ENCODE assay signal across 23 cellular contexts in the genomic region with DNA sequence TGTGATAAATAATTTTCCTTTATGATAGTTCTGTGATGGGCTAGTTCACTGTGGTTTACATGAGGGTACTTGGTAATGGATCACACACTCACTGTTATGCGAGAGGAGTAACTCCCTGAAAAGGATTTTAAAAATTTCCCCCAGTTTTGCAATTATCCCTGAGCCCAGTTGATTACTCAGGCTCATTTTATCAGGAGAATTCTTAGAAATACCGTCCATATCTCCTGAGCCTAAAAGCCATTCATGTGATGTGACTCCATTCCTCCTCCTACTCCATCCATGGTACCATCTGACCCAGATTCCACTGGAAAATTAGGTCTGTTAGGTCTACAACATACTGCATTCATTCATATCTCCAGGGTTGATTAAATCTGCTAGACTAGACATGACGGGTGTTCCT. TPM values are rescaled to one million over a fixed set of nuclear protein-coding genes. Genes with fewer than 3 reads are reported as not detected.
DNase-seq lines count a peak whose midpoint lies in the region; FAIRE-seq and TF ChIP-seq lines count a peak whose summit lies in the region.
"Had no signal": no experiment of that assay in that cellular context is flagged by ENCODE, and none has a peak within 500 bp of the region (broad histone marks: within the 10 kb centered on the region; RNA-seq: fewer than 3 reads in every experiment).

No MANE protein-coding gene starts in this region.

- H2AFZ ChIP-seq in osteoblast (ENCODE audit: low read length), result no peak overlapping the region

- no peaks in the 10 kb centered on the region for H3K79me2 ChIP-seq in osteoblast (ENCODE audit: insufficient read depth, low read length)

- no peak overlapping the region for H3K4me3 ChIP-seq in osteoblast (ENCODE audit: insufficient read depth, low read length)
- H3K4me3 ChIP-seq: A549; BLaER1 treated with 17β-estradiol and CSF1 and Interleukin-3, amounts not matched to agents 10 nM and 100 nM; GM12878 had no signal

- peaks cover 16% of the 10 kb centered on the region for H3K4me1 ChIP-seq in osteoblast (ENCODE audit: insufficient read depth, low read length)
- H3K4me1 ChIP-seq: Caco-2 had no signal

- H3K4me2 ChIP-seq in osteoblast (ENCODE audit: insufficient read depth, low read length), result no peak overlapping the region
- H3K4me2 ChIP-seq: A549; BLaER1 treated with 17β-estradiol and CSF1 and Interleukin-3, amounts not matched to agents 10 nM and 100 nM had no signal

- no peaks in the 10 kb centered on the region for H3K9me3 ChIP-seq in osteoblast (ENCODE audit: low read depth, low read length)
- H3K9me3 ChIP-seq: A549; BLaER1 treated with 17β-estradiol and CSF1 and Interleukin-3, amounts not matched to agents 10 nM and 100 nM; Caco-2 had no signal

- no peaks in the 10 kb centered on the region for H4K20me1 ChIP-seq in osteoblast (ENCODE audit: insufficient read depth, low read length)
- H4K20me1 ChIP-seq: BLaER1 treated with 17β-estradiol and CSF1 and Interleukin-3, amounts not matched to agents 10 nM and 100 nM had no signal

- H3K36me3 ChIP-seq in osteoblast (ENCODE audit: insufficient read depth, low read length), result no peaks in the 10 kb centered on the region
- H3K36me3 ChIP-seq: BLaER1 treated with 17β-estradiol and CSF1 and Interleukin-3, amounts not matched to agents 10 nM and 100 nM had no signal

- no peak overlapping the region for H3K27ac ChIP-seq in osteoblast (ENCODE audit: low read depth, low read length)
- H3K27ac ChIP-seq: 22Rv1; A549; BLaER1 treated with 17β-estradiol and CSF1 and Interleukin-3, amounts not matched to agents 10 nM and 100 nM; C4-2B had no signal

- TF ChIP-seq CTCF in osteoblast (IDR thresholded peaks at IDR 0.05; ENCODE audit: extremely low read depth, low read depth, low read length), result no peak

- FAIRE-seq in G401.6 (lab: Jason Lieb, UNC), result peak; percentile 94
- FAIRE-seq: A549, D721Med, GM12878, GM12892, GM18507 had no signal

- no peaks in the 10 kb centered on the region for H3K27me3 ChIP-seq in osteoblast (ENCODE audit: insufficient read depth, low read length)
- H3K27me3 ChIP-seq: BLaER1 treated with 17β-estradiol and CSF1 and Interleukin-3, amounts not matched to agents 10 nM and 100 nM had no signal

- DNase-seq in NCI-H226 (peak; percentile 25), amniotic epithelial cell (ENCODE audit: low read depth) (peak; percentile 40), NCI-H187 treated with DMSO at 0.1 percent for 48 hours (lab: John Stamatoyannopoulos, UW) (no peak), osteoblast (ENCODE audit: insufficient read length, low spot score, missing footprints) (no peak)
- DNase-seq in activated effector memory CD4-positive, alpha-beta T cell treated with Interleukin-2 at 50 U/mL for 16 hours, result no peak
- DNase-seq: AML-193; Caco-2; Calu3; CD4-positive, alpha-beta T cell; CD8-positive, alpha-beta T cell; DMS79; DND-41; EL; GF-D8 had no signal

RNA-seq across cellular contexts. Expression of gene IBTK, which starts 16.4 kb away (rescaled TPM):
- 70.6 and 72.8 TPM in 2 replicates for total RNA-seq in osteoblast

Comparison
In these comparisons a context has a peak if more than half of its experiments do, and no peak if none do; other contexts are left out.
1. DNase-seq: peak in NCI-H226 (single experiment) and amniotic epithelial cell (single experiment); none in NCI-H187 treated with DMSO at 0.1 percent for 48 hours (single experiment), activated effector memory CD4-positive, alpha-beta T cell treated with Interleukin-2 at 50 U/mL for 16 hours (single experiment) and osteoblast (single experiment).